ENCODE assay signal across 9 cellular contexts in genomic region chr17:6701719-6702118, GRCh38. TPM values are rescaled to one million over a fixed set of nuclear protein-coding genes. Genes with fewer than 3 reads are reported as not detected.
DNase-seq lines count a peak whose midpoint lies in the region; ATAC-seq, FAIRE-seq and TF ChIP-seq lines count a peak whose summit lies in the region.
"Had no signal": no experiment of that assay in that cellular context is flagged by ENCODE, and none has a peak within 500 bp of the region (broad histone marks: within the 10 kb centered on the region; RNA-seq: fewer than 3 reads in every experiment).

No MANE protein-coding gene starts in this region.

- no peak for TF ChIP-seq EP300 in K562 (IDR thresholded peaks at IDR 0.05; ENCODE audit: low read length)
- no peak for TF ChIP-seq EP300 in sigmoid colon (IDR thresholded peaks at IDR 0.05)
- no peak for TF ChIP-seq EP300 in stomach (IDR thresholded peaks at IDR 0.05)

- H3K27me3 ChIP-seq in K562 (ENCODE audit: control insufficient read depth in 2 of 2, insufficient read depth in 2 of 2, low read length in 2 of 2) (peaks cover 0 to 29% of the 10 kb centered on the region in 2 experiments; a peak in 3 of 5 replicates), sigmoid colon (peaks cover 0 to 3% (median 0%) of the 10 kb centered on the region in 3 donors), stomach (peaks cover 0 to 46% (median 0%) of the 10 kb centered on the region in 3 donors)

- WGBS in K562 (ENCODE audit: insufficient coverage, low coverage, missing lambda C conversion rate): 4% methylated on average over 10 of the region's 11 CpGs
- 30 to 40% methylated on average over 11 of the region's 11 CpGs for WGBS in sigmoid colon, 2 donors
- 34 to 37% methylated on average over 11 of the region's 11 CpGs for WGBS in lower leg skin, 2 donors
- WGBS in stomach, 5 donors: 29 to 45% (median 43%) methylated on average over 11 of the region's 11 CpGs

- CTCF ChIA-PET in K562 (lab: Yijun Ruan, JAX; ENCODE audit: low intra/inter-chr PET ratio): interaction anchor here (0.6 kb wide), 1 partner anchor 16 kb away, joined by 5 read pairs; no protein-coding TSS in a partner anchor

- ATAC-seq in K562: peak; percentile 99
- ATAC-seq in GM19463 (IDR thresholded peaks at IDR 0.05; ENCODE audit: unreplicated experiment): no peak

- H3K36me3 ChIP-seq in K562 (ENCODE audit: control insufficient read depth, insufficient read depth, low read length) (no peaks in the 10 kb centered on the region), sigmoid colon (no peaks in the 10 kb centered on the region), stomach (no peaks in the 10 kb centered on the region)
- H3K36me3 ChIP-seq: upper lobe of left lung had no signal

- peak; percentile 76 for FAIRE-seq in K562 (lab: Jason Lieb, UNC)

- POLR2A ChIA-PET in K562 (lab: Yijun Ruan, JAX): interaction anchor here (0.6 kb wide), 1 partner anchor 124 kb away, joined by 3 read pairs; no protein-coding TSS in a partner anchor

- no peaks in the 10 kb centered on the region for H3K9me1 ChIP-seq in K562 (ENCODE audit: control insufficient read depth, insufficient read depth, low read length)

- in situ Hi-C loops in K562 (cut with MboI): no loop called here

- H3K9ac ChIP-seq in K562 (ENCODE audit: insufficient read depth in 1 of 2, low read depth in 2 of 2, low read length in 2 of 2): no peak overlapping the region

- no peak; a peak in 1 of 4 replicates for TF ChIP-seq RAD21 in K562 (CRISPR knock-in tag; conservative IDR thresholded peaks at IDR 0.05 in 1 of 2, IDR thresholded peaks at IDR 0.05 in 1 of 2)

- no peak overlapping the region for H2AFZ ChIP-seq in K562 (ENCODE audit: low read depth, low read length)

- BruUV-seq in K562 (replicated peaks; lab: Mats Ljungman, UMichigan): no TSS peak

- intact Hi-C loops in K562 (cut with micrococcal nuclease) (no loop called here), sigmoid colon (cut with DNase I) (no loop called here), lower leg skin (cut with DNase I; ENCODE audit: low total_unique reads) (no loop called here), stomach (cut with DNase I; ENCODE audit: low total_unique reads) (no loop called here)

- no peaks in the 10 kb centered on the region for H4K20me1 ChIP-seq in K562 (replicated peaks; ENCODE audit: control insufficient read depth, insufficient read depth, low read length)

- no peak overlapping the region for H3K4me3 ChIP-seq in GM12865 (ENCODE audit: low read depth, low read length)
- no peak overlapping the region for H3K4me3 ChIP-seq in K562
- no peak overlapping the region for H3K4me3 ChIP-seq in sigmoid colon
- H3K4me3 ChIP-seq in lower leg skin (ENCODE audit: low read depth, poor library complexity, severe bottlenecking): no peak overlapping the region
- H3K4me3 ChIP-seq in stomach: no peak overlapping the region
- H3K4me3 ChIP-seq: upper lobe of left lung had no signal

- TF ChIP-seq POLR2A in K562 (conservative IDR thresholded peaks at IDR 0.05) (no peak), sigmoid colon (IDR thresholded peaks at IDR 0.05) (no peak), lower leg skin (IDR thresholded peaks at IDR 0.05) (no peak), stomach (IDR thresholded peaks at IDR 0.05) (no peak)

- H3K4me1 ChIP-seq in K562 (replicated peaks in 1 of 2; ENCODE audit: control insufficient read depth in 2 of 2, insufficient read depth in 2 of 2, low read length in 2 of 2) (peaks cover 0 to 5% of the 10 kb centered on the region in 2 experiments; a peak in 1 of 5 replicates), sigmoid colon (no peaks in the 10 kb centered on the region), stomach (peaks cover 0 to 25% (median 15%) of the 10 kb centered on the region in 4 donors)
- H3K4me1 ChIP-seq: upper lobe of left lung had no signal

- no peaks in the 10 kb centered on the region for H3K79me2 ChIP-seq in K562 (ENCODE audit: control insufficient read depth, insufficient read depth, low read length)

- DNase-seq in GM12865 (ENCODE audit: low read depth) (peak; percentile 37), NCI-H82 treated with DMSO at 0.1 percent for 48 hours (lab: John Stamatoyannopoulos, UW; ENCODE audit: unreplicated experiment) (peak; percentile 6), K562 (ENCODE audit: extremely low read depth in 1 of 4, low spot score in 3 of 4) (peak; percentile 67 to 81 (median 78)), sigmoid colon (peak; percentile 43), SW480 (ENCODE audit: low spot score) (no peak), lower leg skin (ENCODE audit: low spot score in 2 of 2) (no peak), stomach (no peak)
- DNase-seq: upper lobe of left lung had no signal

- peak; percentile 51 for TF ChIP-seq CTCF in GM12865 (IDR thresholded peaks at IDR 0.05; ENCODE audit: insufficient read depth, low read depth, low read length, missing control alignments)
- peak; percentile 55 to 67 (median 59); a peak in 5 of 6 replicates for TF ChIP-seq CTCF in K562 (IDR thresholded peaks at IDR 0.05 in 2 of 3, conservative IDR thresholded peaks at IDR 0.05 in 1 of 3; ENCODE audit: insufficient read depth in 2 of 3, low read depth in 1 of 3, low read length in 3 of 3)
- TF ChIP-seq CTCF in sigmoid colon (IDR thresholded peaks at IDR 0.05): no peak
- TF ChIP-seq CTCF in lower leg skin (IDR thresholded peaks at IDR 0.05): no peak
- TF ChIP-seq CTCF in stomach (IDR thresholded peaks at IDR 0.05): no peak

- H3K4me2 ChIP-seq in K562 (ENCODE audit: insufficient read depth, low read length): no peak overlapping the region

- no peak overlapping the region for H3K27ac ChIP-seq in K562 (ENCODE audit: extremely low read depth, low read depth, low read length)
- H3K27ac ChIP-seq in sigmoid colon: no peak overlapping the region
- H3K27ac ChIP-seq in stomach: no peak overlapping the region
- H3K27ac ChIP-seq: upper lobe of left lung had no signal

- H3K9me3 ChIP-seq in K562 (replicated peaks; ENCODE audit: control insufficient read depth, insufficient read depth, low read depth, low read length): no peaks in the 10 kb centered on the region
- no peaks in the 10 kb centered on the region for H3K9me3 ChIP-seq in sigmoid colon
- no peaks in the 10 kb centered on the region for H3K9me3 ChIP-seq in stomach
- H3K9me3 ChIP-seq: upper lobe of left lung had no signal

RNA-seq across cellular contexts. Expression of gene SLC13A5, which starts 11.4 kb away (rescaled TPM):
- not detected in 2 replicates for total RNA-seq in K562 (2011; cell fraction: chromatin; rRNA removed; ENCODE audit: low replicate concordance)
- not detected in 2 replicates for total RNA-seq in K562 (2011; cell fraction: nucleolus; rRNA removed)
- not detected in 2 replicates for total RNA-seq in K562 (2011; cell fraction: nucleoplasm; rRNA removed)
- total RNA-seq in K562 (2014; rRNA removed): not detected in 2 replicates
- total RNA-seq in K562 (2014; rRNA removed; fragmentation: Illumina TruSeq; extraction: Trizol): not detected in 2 replicates
- total RNA-seq in K562 (2015; rRNA removed; fragmentation: Illumina TruSeq; extraction: Trizol): not detected in 2 replicates
- 0.04 and 0.09 TPM in 2 replicates for total RNA-seq in K562 (2021)
- 0.09 TPM in 1 of 2 replicates, not detected in the other for polyA plus RNA-seq in K562 (2011; rRNA removed)
- polyA plus RNA-seq in K562 (2011; cell fraction: cytosol; rRNA removed): not detected in 2 replicates
- polyA plus RNA-seq in K562 (2011; cell fraction: nucleus; rRNA removed): 0.01 TPM in 1 of 2 replicates, not detected in the other
- polyA plus RNA-seq in K562 (2012): 0.15 TPM in 1 of 2 replicates, not detected in the other
- not detected in 2 replicates for polyA plus RNA-seq in K562 (2014; fragmentation: Illumina TruSeq; extraction: Trizol)
- not detected for polyA plus RNA-seq in K562 (2014; fragmentation: Nextera tagmentation; extraction: Ambion mirVana)
- not detected in 2 replicates for polyA plus RNA-seq in K562 (2014; rRNA removed)
- polyA minus RNA-seq in K562 (2011; rRNA and poly(A)+ RNA removed): not detected in 2 replicates
- polyA minus RNA-seq in K562 (2011; cell fraction: cytosol; rRNA and poly(A)+ RNA removed): 3.8 TPM in 1 of 2 replicates, not detected in the other
- polyA minus RNA-seq in K562 (2011; cell fraction: nucleus; rRNA and poly(A)+ RNA removed): not detected in 2 replicates
- total RNA-seq in sigmoid colon: under 1 TPM in 1 of 4 donors, not detected in 3; 0.14 TPM
- under 1 TPM in 2 of 3 donors, not detected in 1; under 0.01 to 0.03 TPM for polyA plus RNA-seq in sigmoid colon
- total RNA-seq in lower leg skin: not detected
- not detected for total RNA-seq in stomach
- polyA plus RNA-seq in stomach: 1 to 10 TPM in 1 of 3 donors, not detected in 2; 3.1 TPM

RNA-seq across cellular contexts. Expression of gene C17orf100, which starts 50.2 kb away (rescaled TPM):
- total RNA-seq in K562 (2011; cell fraction: chromatin; rRNA removed; ENCODE audit: low replicate concordance): 0.97 and 1.4 TPM in 2 replicates
- 1.3 and 1.6 TPM in 2 replicates for total RNA-seq in K562 (2011; cell fraction: nucleolus; rRNA removed)
- 0.44 and 0.99 TPM in 2 replicates for total RNA-seq in K562 (2011; cell fraction: nucleoplasm; rRNA removed)
- total RNA-seq in K562 (2014; rRNA removed) (0.14 and 1.2 TPM in 2 replicates), K562 (2014; rRNA removed; fragmentation: Illumina TruSeq; extraction: Trizol) (0.40 and 0.45 TPM in 2 replicates), K562 (2015; rRNA removed; fragmentation: Illumina TruSeq; extraction: Trizol) (0.43 and 0.49 TPM in 2 replicates), K562 (2021) (0.60 and 0.82 TPM in 2 replicates), sigmoid colon (1 to 10 TPM in 3 of 4 donors, under 1 TPM in 1; 0.81 to 2.8 (median 1.7) TPM), lower leg skin (1 to 10 TPM in 2 of 4 donors, under 1 TPM in 2; 0.81 to 3.3 (median 1.6) TPM), stomach (10 to 100 TPM in 1 of 5 donors, 1 to 10 TPM in 1, under 1 TPM in 1, not detected in 2; 0.55 to 14.2 (median 1.9) TPM)
- polyA plus RNA-seq in K562 (2011; rRNA removed) (0.31 and 0.77 TPM in 2 replicates), K562 (2014; fragmentation: Illumina TruSeq; extraction: Trizol) (0.62 and 0.69 TPM in 2 replicates), K562 (2014; fragmentation: Nextera tagmentation; extraction: Ambion mirVana) (under 1 TPM; 0.04 to 0.11 TPM), K562 (2014; rRNA removed) (1.7 and 1.8 TPM in 2 replicates), sigmoid colon (1 to 10 TPM; 2.1 to 4.2 (median 2.1) TPM), stomach (1 to 10 TPM; 1.7 to 3.3 (median 1.7) TPM)
- polyA plus RNA-seq in K562 (2011; cell fraction: cytosol; rRNA removed): 0.29 and 1.7 TPM in 2 replicates
- polyA plus RNA-seq in K562 (2011; cell fraction: nucleus; rRNA removed): 0.52 and 1.00 TPM in 2 replicates
- 0.74 and 1.9 TPM in 2 replicates for polyA plus RNA-seq in K562 (2012)
- polyA minus RNA-seq in K562 (2011; rRNA and poly(A)+ RNA removed): 0.21 and 0.42 TPM in 2 replicates
- polyA minus RNA-seq in K562 (2011; cell fraction: cytosol; rRNA and poly(A)+ RNA removed): not detected in 2 replicates
- polyA minus RNA-seq in K562 (2011; cell fraction: nucleus; rRNA and poly(A)+ RNA removed): 0.56 and 0.81 TPM in 2 replicates

RNA-seq across cellular contexts. Expression of gene MED31, which starts 50.3 kb away (rescaled TPM):
- 8.9 and 17.3 TPM in 2 replicates for total RNA-seq in K562 (2011; cell fraction: chromatin; rRNA removed; ENCODE audit: low replicate concordance)
- 6.3 and 7.8 TPM in 2 replicates for total RNA-seq in K562 (2011; cell fraction: nucleolus; rRNA removed)
- 13.3 and 16.6 TPM in 2 replicates for total RNA-seq in K562 (2011; cell fraction: nucleoplasm; rRNA removed)
- total RNA-seq in K562 (2014; rRNA removed) (6.4 and 10.5 TPM in 2 replicates), K562 (2014; rRNA removed; fragmentation: Illumina TruSeq; extraction: Trizol) (15.8 and 16.9 TPM in 2 replicates), K562 (2015; rRNA removed; fragmentation: Illumina TruSeq; extraction: Trizol) (13.7 and 14.6 TPM in 2 replicates), K562 (2021) (14.0 and 17.9 TPM in 2 replicates), sigmoid colon (1 to 10 TPM; 2.0 to 8.6 (median 7.1) TPM), lower leg skin (10 to 100 TPM in 2 of 4 donors, 1 to 10 TPM in 2; 2.4 to 16.5 (median 9.8) TPM), stomach (10 to 100 TPM in 2 of 5 donors, 1 to 10 TPM in 2, not detected in 1; 1.4 to 14.0 (median 8.1) TPM)
- polyA plus RNA-seq in K562 (2011; rRNA removed) (24.2 and 29.1 TPM in 2 replicates), K562 (2014; fragmentation: Illumina TruSeq; extraction: Trizol) (10.8 and 10.9 TPM in 2 replicates), K562 (2014; fragmentation: Nextera tagmentation; extraction: Ambion mirVana) (10 to 100 TPM; 35.7 to 39.9 TPM), K562 (2014; rRNA removed) (9.8 and 12.3 TPM in 2 replicates), sigmoid colon (10 to 100 TPM in 2 of 3 donors, 1 to 10 TPM in 1; 9.6 to 24.0 (median 11.5) TPM), stomach (10 to 100 TPM; 12.5 to 28.4 (median 16.4) TPM)
- 8.8 and 11.3 TPM in 2 replicates for polyA plus RNA-seq in K562 (2011; cell fraction: cytosol; rRNA removed)
- polyA plus RNA-seq in K562 (2011; cell fraction: nucleus; rRNA removed): 9.9 and 13.1 TPM in 2 replicates
- polyA plus RNA-seq in K562 (2012): 11.1 and 14.0 TPM in 2 replicates
- 7.6 and 8.9 TPM in 2 replicates for polyA minus RNA-seq in K562 (2011; rRNA and poly(A)+ RNA removed)
- 0.48 and 2.0 TPM in 2 replicates for polyA minus RNA-seq in K562 (2011; cell fraction: cytosol; rRNA and poly(A)+ RNA removed)
- 11.4 and 18.2 TPM in 2 replicates for polyA minus RNA-seq in K562 (2011; cell fraction: nucleus; rRNA and poly(A)+ RNA removed)

RNA-seq across cellular contexts. Expression of gene XAF1, which starts 54.1 kb away (rescaled TPM):
- not detected in 2 replicates for total RNA-seq in K562 (2011; cell fraction: chromatin; rRNA removed; ENCODE audit: low replicate concordance)
- total RNA-seq in K562 (2011; cell fraction: nucleolus; rRNA removed): not detected in 2 replicates
- not detected in 2 replicates for total RNA-seq in K562 (2011; cell fraction: nucleoplasm; rRNA removed)
- 0.09 TPM in 1 of 2 replicates, not detected in the other for total RNA-seq in K562 (2014; rRNA removed)
- 0.07 TPM in 1 of 2 replicates, not detected in the other for total RNA-seq in K562 (2014; rRNA removed; fragmentation: Illumina TruSeq; extraction: Trizol)
- 0.18 and 0.19 TPM in 2 replicates for total RNA-seq in K562 (2015; rRNA removed; fragmentation: Illumina TruSeq; extraction: Trizol)
- total RNA-seq in K562 (2021): 0.22 and 0.47 TPM in 2 replicates
- polyA plus RNA-seq in K562 (2011; rRNA removed): not detected in 2 replicates
- not detected in 2 replicates for polyA plus RNA-seq in K562 (2011; cell fraction: cytosol; rRNA removed)
- polyA plus RNA-seq in K562 (2011; cell fraction: nucleus; rRNA removed): not detected in 2 replicates
- polyA plus RNA-seq in K562 (2012): 0.34 and 1.4 TPM in 2 replicates
- polyA plus RNA-seq in K562 (2014; fragmentation: Illumina TruSeq; extraction: Trizol): 0.07 TPM in 1 of 2 replicates, not detected in the other
- under 1 TPM in 1 of 2 experiments, not detected in 1; 0.11 TPM for polyA plus RNA-seq in K562 (2014; fragmentation: Nextera tagmentation; extraction: Ambion mirVana)
- 0.07 TPM in 1 of 2 replicates, not detected in the other for polyA plus RNA-seq in K562 (2014; rRNA removed)
- polyA minus RNA-seq in K562 (2011; rRNA and poly(A)+ RNA removed): not detected in 2 replicates
- not detected in 2 replicates for polyA minus RNA-seq in K562 (2011; cell fraction: cytosol; rRNA and poly(A)+ RNA removed)
- not detected in 2 replicates for polyA minus RNA-seq in K562 (2011; cell fraction: nucleus; rRNA and poly(A)+ RNA removed)
- 10 to 100 TPM in 3 of 4 donors, 1 to 10 TPM in 1; 9.7 to 59.5 (median 35.8) TPM for total RNA-seq in sigmoid colon
- polyA plus RNA-seq in sigmoid colon: 10 to 100 TPM in 1 of 3 donors, 1 to 10 TPM in 2; 3.2 to 64.1 (median 3.6) TPM
- total RNA-seq in lower leg skin: 10 to 100 TPM in 1 of 4 donors, 1 to 10 TPM in 3; 5.3 to 10.2 (median 6.6) TPM
- 100 to 1,000 TPM in 1 of 5 donors, 10 to 100 TPM in 3, 1 to 10 TPM in 1; 7.2 to 116 (median 32.5) TPM for total RNA-seq in stomach
- polyA plus RNA-seq in stomach: 10 to 100 TPM in 2 of 3 donors, 1 to 10 TPM in 1; 7.9 to 33.7 (median 11.5) TPM

Comparison
In these comparisons a context has a peak if more than half of its experiments do, and no peak if none do; other contexts are left out.
1. DNase-seq: peak in GM12865 (single experiment), NCI-H82 treated with DMSO at 0.1 percent for 48 hours (single experiment), K562 (4 of 4) and sigmoid colon (single experiment); none in SW480 (single experiment), lower leg skin (0 of 2) and stomach (single experiment).
2. CTCF ChIP-seq: peak in GM12865 (single experiment) and K562 (3 of 3); none in sigmoid colon (0 of 4), lower leg skin (0 of 3) and stomach (0 of 7).